In genomic region chr3:27368831-27369607, GRCh38 we compare ENCODE assay signal across 8 cellular contexts. TPM values are rescaled to one million over a fixed set of nuclear protein-coding genes. Genes with fewer than 3 reads are reported as not detected.
DNase-seq lines count a peak whose midpoint lies in the region; ATAC-seq and TF ChIP-seq lines count a peak whose summit lies in the region.

A gene with protein sequence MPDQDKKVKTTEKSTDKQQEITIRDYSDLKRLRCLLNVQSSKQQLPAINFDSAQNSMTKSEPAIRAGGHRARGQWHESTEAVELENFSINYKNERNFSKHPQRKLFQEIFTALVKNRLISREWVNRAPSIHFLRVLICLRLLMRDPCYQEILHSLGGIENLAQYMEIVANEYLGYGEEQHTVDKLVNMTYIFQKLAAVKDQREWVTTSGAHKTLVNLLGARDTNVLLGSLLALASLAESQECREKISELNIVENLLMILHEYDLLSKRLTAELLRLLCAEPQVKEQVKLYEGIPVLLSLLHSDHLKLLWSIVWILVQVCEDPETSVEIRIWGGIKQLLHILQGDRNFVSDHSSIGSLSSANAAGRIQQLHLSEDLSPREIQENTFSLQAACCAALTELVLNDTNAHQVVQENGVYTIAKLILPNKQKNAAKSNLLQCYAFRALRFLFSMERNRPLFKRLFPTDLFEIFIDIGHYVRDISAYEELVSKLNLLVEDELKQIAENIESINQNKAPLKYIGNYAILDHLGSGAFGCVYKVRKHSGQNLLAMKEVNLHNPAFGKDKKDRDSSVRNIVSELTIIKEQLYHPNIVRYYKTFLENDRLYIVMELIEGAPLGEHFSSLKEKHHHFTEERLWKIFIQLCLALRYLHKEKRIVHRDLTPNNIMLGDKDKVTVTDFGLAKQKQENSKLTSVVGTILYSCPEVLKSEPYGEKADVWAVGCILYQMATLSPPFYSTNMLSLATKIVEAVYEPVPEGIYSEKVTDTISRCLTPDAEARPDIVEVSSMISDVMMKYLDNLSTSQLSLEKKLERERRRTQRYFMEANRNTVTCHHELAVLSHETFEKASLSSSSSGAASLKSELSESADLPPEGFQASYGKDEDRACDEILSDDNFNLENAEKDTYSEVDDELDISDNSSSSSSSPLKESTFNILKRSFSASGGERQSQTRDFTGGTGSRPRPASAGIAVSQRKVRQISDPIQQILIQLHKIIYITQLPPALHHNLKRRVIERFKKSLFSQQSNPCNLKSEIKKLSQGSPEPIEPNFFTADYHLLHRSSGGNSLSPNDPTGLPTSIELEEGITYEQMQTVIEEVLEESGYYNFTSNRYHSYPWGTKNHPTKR (minus strand): TSS chr3:27369383. CDS start chr3:27352882, 16,501 bp downstream.

- H3K36me3 Mint-ChIP-seq in activated naive CD4-positive, alpha-beta T cell treated with anti-CD3 and anti-CD28 coated beads, Interleukin-2, amount 50 U/mL, for 24 hours, result no peaks in the 10 kb centered on the region

- H3K4me3 ChIP-seq in DOHH2 (ENCODE audit: low read length) (peak within 1 kb of the TSS; percentile 81), Loucy (ENCODE audit: low read length, poor library complexity, severe bottlenecking) (peak within 1 kb of the TSS; percentile 74)

- H3K9me3 Mint-ChIP-seq in activated naive CD4-positive, alpha-beta T cell treated with anti-CD3 and anti-CD28 coated beads, Interleukin-2, amount 50 U/mL, for 24 hours, result no peaks in the 10 kb centered on the region

- H3K4me3 Mint-ChIP-seq in activated naive CD4-positive, alpha-beta T cell treated with anti-CD3 and anti-CD28 coated beads, Interleukin-2, amount 50 U/mL, for 24 hours, result peak within 1 kb of the TSS; percentile 92

- H3K27ac ChIP-seq in DOHH2 (ENCODE audit: low read depth, low read length), result no peak within 1 kb of the TSS

- no peaks in the 10 kb centered on the region for H3K27me3 Mint-ChIP-seq in activated naive CD4-positive, alpha-beta T cell treated with anti-CD3 and anti-CD28 coated beads, Interleukin-2, amount 50 U/mL, for 24 hours

- ATAC-seq in omental fat pad (ENCODE audit: low FRiP score), result peak; percentile 98

- H3K4me1 ChIP-seq in DOHH2 (ENCODE audit: control insufficient read depth, low read length) (peaks cover 8% of the 10 kb centered on the region; the same call in 1 of the 2 replicates), Loucy (ENCODE audit: insufficient read depth, low read length, poor library complexity, severe bottlenecking) (no peaks in the 10 kb centered on the region)

- H3K4me1 Mint-ChIP-seq in activated naive CD4-positive, alpha-beta T cell treated with anti-CD3 and anti-CD28 coated beads, Interleukin-2, amount 50 U/mL, for 24 hours, result peaks cover 7% of the 10 kb centered on the region

- H3K9me3 ChIP-seq in DOHH2 (ENCODE audit: control insufficient read depth, insufficient read depth, low read length) (no peaks in the 10 kb centered on the region), Loucy (ENCODE audit: insufficient read depth, low read depth, low read length) (no peaks in the 10 kb centered on the region)

- H3K27me3 ChIP-seq in DOHH2 (ENCODE audit: control insufficient read depth, low read length) (no peaks in the 10 kb centered on the region), Loucy (ENCODE audit: insufficient read depth, low read length, poor library complexity, severe bottlenecking) (no peaks in the 10 kb centered on the region)

- no peaks in the 10 kb centered on the region for H4K20me1 ChIP-seq in DOHH2 (ENCODE audit: control insufficient read depth, insufficient read depth, low read depth, low read length)
- H4K20me1 ChIP-seq in Loucy (ENCODE audit: insufficient read depth, low read length, poor library complexity, severe bottlenecking), result no peaks in the 10 kb centered on the region

- no peak within 1 kb of the TSS for H3K9ac ChIP-seq in Loucy (ENCODE audit: low read depth, low read length, poor library complexity, severe bottlenecking)

- DNase-seq in H4 (ENCODE audit: low spot score) (peak; percentile 78), SK-N-DZ (ENCODE audit: low spot score) (peak; percentile 93), head of caudate nucleus (peak; percentile 84 to 97 (median 92)), omental fat pad (ENCODE audit: low spot score) (peak; percentile 68), superior temporal gyrus (ENCODE audit: extremely low spot score) (peak; percentile 89)

- no peaks in the 10 kb centered on the region for H3K9me2 ChIP-seq in DOHH2 (replicated peaks; ENCODE audit: control insufficient read depth, low read length)
- no peaks in the 10 kb centered on the region for H3K9me2 ChIP-seq in Loucy (replicated peaks; ENCODE audit: low read depth, low read length)

- no peak for TF ChIP-seq CTCF in DOHH2 (IDR thresholded peaks at IDR 0.05; ENCODE audit: low read depth, low read length, poor library complexity, severe bottlenecking)
- TF ChIP-seq CTCF in Loucy (conservative IDR thresholded peaks at IDR 0.05; ENCODE audit: low read length), result no peak
- TF ChIP-seq CTCF in omental fat pad (IDR thresholded peaks at IDR 0.05), result no peak

- H3K36me3 ChIP-seq in DOHH2 (ENCODE audit: control insufficient read depth, low read length) (no peaks in the 10 kb centered on the region), Loucy (ENCODE audit: insufficient read depth, low read length) (no peaks in the 10 kb centered on the region)

- H2AFZ ChIP-seq in Loucy (ENCODE audit: low read length), result peak within 1 kb of the TSS; percentile 55

- H3K4me2 ChIP-seq in DOHH2 (ENCODE audit: low read length) (peak within 1 kb of the TSS; percentile 96), Loucy (ENCODE audit: low read depth, low read length, poor library complexity, severe bottlenecking) (peak within 1 kb of the TSS; percentile 65)

- intact Hi-C loops in head of caudate nucleus (cut with DNase I), result no loop called here

- peak within 1 kb of the TSS; percentile 32 for H3K27ac Mint-ChIP-seq in activated naive CD4-positive, alpha-beta T cell treated with anti-CD3 and anti-CD28 coated beads, Interleukin-2, amount 50 U/mL, for 24 hours

- H3K79me2 ChIP-seq in DOHH2 (ENCODE audit: control insufficient read depth, low read length), result no peaks in the 10 kb centered on the region
- no peaks in the 10 kb centered on the region for H3K79me2 ChIP-seq in Loucy (ENCODE audit: insufficient read depth, low read length)

- H3F3A ChIP-seq in DOHH2 (ENCODE audit: control insufficient read depth, insufficient read depth), result peaks cover 7% of the 10 kb centered on the region; the same call in 1 of the 2 replicates
- H3F3A ChIP-seq in Loucy (ENCODE audit: low read depth), result 0 out of 2 replicates have a peak, but pooled peaks cover 6% of the 10 kb centered on the region

RNA-seq across cellular contexts. Expression of the gene that starts here (rescaled TPM):
- total RNA-seq in H4 (2014; rRNA removed; shearing (Covaris generic)), result 1.8 and 1.9 TPM in 2 replicates
- 0.23 and 0.93 TPM in 2 replicates for polyA plus RNA-seq in SK-N-DZ (2014; cell fraction: cytosol; rRNA removed)
- polyA plus RNA-seq in SK-N-DZ (2014; cell fraction: nucleus; rRNA removed), result 2.1 and 2.4 TPM in 2 replicates
- 1 to 10 TPM in 2 of 4 donors, under 1 TPM in 2; 0.65 to 2.6 (median 1.2) TPM for total RNA-seq in omental fat pad
